In genomic region chr2:157257312-157258252, GRCh38 we compare ENCODE assay signal across 1 cellular context.
TF ChIP-seq lines count a peak whose summit lies in the region.

Gene GALNT5, plus strand, starts transcription at chr2:157257705. Its CDS starts 378 bp downstream, at chr2:157258083.

TF ChIP-seq in K562, 482 proteins besides CTCF, POLR2A, EP300 and RAD21 (continued from another document and continues in another):
- no peak for TF ChIP-seq ATF3 (IDR thresholded peaks at IDR 0.05)
- peak; percentile 19; the same call in 1 of the 2 replicates for TF ChIP-seq ATF3 (CRISPR knock-in tag; conservative IDR thresholded peaks at IDR 0.05)
- peak; percentile 30 for TF ChIP-seq CHD1 (IDR thresholded peaks at IDR 0.05; ENCODE audit: low read length)
- TF ChIP-seq HNRNPLL (IDR thresholded peaks at IDR 0.05; ENCODE audit: low read depth, low read length, poor library complexity, severe bottlenecking), result peak; percentile 37
- no peak for TF ChIP-seq ZNF76 (CRISPR knock-in tag; IDR thresholded peaks at IDR 0.05; ENCODE audit: borderline replicate concordance)
- TF ChIP-seq PCBP2 (IDR thresholded peaks at IDR 0.05; ENCODE audit: low read depth, low read length, poor library complexity, severe bottlenecking), result no peak
- TF ChIP-seq SMARCE1 (IDR thresholded peaks at IDR 0.05), result peak; percentile 60
- TF ChIP-seq RFX7 (CRISPR knock-in tag; IDR thresholded peaks at IDR 0.05), result no peak
- TF ChIP-seq FOXK1 (CRISPR knock-in tag; IDR thresholded peaks at IDR 0.05; ENCODE audit: borderline replicate concordance), result peak; percentile 88; the same call in 1 of the 2 replicates
- peak; percentile 40; the same call in 1 of the 2 replicates for TF ChIP-seq ETV1 (tag; conservative IDR thresholded peaks at IDR 0.05; ENCODE audit: low read depth)
- no peak for TF ChIP-seq CREB1 (IDR thresholded peaks at IDR 0.05)
- peak; percentile 46; the same call in 1 of the 2 replicates for TF ChIP-seq CREB1 (CRISPR knock-in tag; IDR thresholded peaks at IDR 0.05)
- TF ChIP-seq OTX1 (CRISPR knock-in tag; IDR thresholded peaks at IDR 0.05), result no peak
- TF ChIP-seq GTF2E2 (tag; IDR thresholded peaks at IDR 0.05), result peak; percentile 61; the same call in 1 of the 2 replicates
- no peak for TF ChIP-seq DNMT1 (IDR thresholded peaks at IDR 0.05)
- TF ChIP-seq REST (CRISPR knock-in tag; IDR thresholded peaks at IDR 0.05; ENCODE audit: low read depth), result peak; percentile 15; the same call in 1 of the 2 replicates
- no peak for TF ChIP-seq LCOR (CRISPR knock-in tag; IDR thresholded peaks at IDR 0.05)
- no peak for TF ChIP-seq SAFB (IDR thresholded peaks at IDR 0.05; ENCODE audit: borderline replicate concordance, low read depth, low read length)
- TF ChIP-seq DACH1 (IDR thresholded peaks at IDR 0.05; ENCODE audit: partially characterized antibody), result no peak
- TF ChIP-seq EWSR1 (IDR thresholded peaks at IDR 0.05; ENCODE audit: borderline replicate concordance, low read depth, partially characterized antibody), result no peak
- TF ChIP-seq NFATC3 (IDR thresholded peaks at IDR 0.05), result 0 out of 2 replicates have a peak, but pooled peaks have one; percentile 27
- peak; percentile 44; the same call in 1 of the 2 replicates for TF ChIP-seq PKNOX1 (IDR thresholded peaks at IDR 0.05)
- TF ChIP-seq SIN3A (IDR thresholded peaks at IDR 0.05; ENCODE audit: borderline replicate concordance in 2 of 2, control insufficient read depth in 1 of 2, low read depth in 2 of 2, low read length in 2 of 2), result peak in 1 of 2 experiments; percentile 19; a peak in 1 of 4 replicates
- TF ChIP-seq ZFP30 (CRISPR knock-in tag; IDR thresholded peaks at IDR 0.05; ENCODE audit: borderline replicate concordance), result no peak
- TF ChIP-seq L3MBTL2 (IDR thresholded peaks at IDR 0.05), result peak; percentile 55
- TF ChIP-seq KDM5B (IDR thresholded peaks at IDR 0.05; ENCODE audit: insufficient replicate concordance, low read depth, low read length), result peak; percentile 79
- TF ChIP-seq GTF2B (IDR thresholded peaks at IDR 0.05; ENCODE audit: extremely low read depth, insufficient read length), result peak; percentile 69
- TF ChIP-seq NCOA2 (IDR thresholded peaks at IDR 0.05; ENCODE audit: partially characterized antibody in 2 of 2), result no peak
- no peak for TF ChIP-seq MYBL2 (IDR thresholded peaks at IDR 0.05; ENCODE audit: low read depth)
- no peak for TF ChIP-seq MYBL2 (CRISPR knock-in tag; IDR thresholded peaks at IDR 0.05; ENCODE audit: borderline replicate concordance)
- TF ChIP-seq MTA1 (IDR thresholded peaks at IDR 0.05; ENCODE audit: borderline replicate concordance), result no peak; the same call in 1 of the 2 replicates
- TF ChIP-seq HCFC1 (IDR thresholded peaks at IDR 0.05; ENCODE audit: low read depth, low read length), result no peak
- peak; percentile 73 for TF ChIP-seq RBFOX2 (IDR thresholded peaks at IDR 0.05; ENCODE audit: low read depth, low read length)
- no peak for TF ChIP-seq XRCC4 (IDR thresholded peaks at IDR 0.05; ENCODE audit: extremely low read depth, insufficient read depth, insufficient read length)
- TF ChIP-seq CTBP1 (IDR thresholded peaks at IDR 0.05; ENCODE audit: borderline replicate concordance), result peak; percentile 69
- peak; percentile 45 for TF ChIP-seq MEIS2 (IDR thresholded peaks at IDR 0.05; ENCODE audit: partially characterized antibody)
- no peak for TF ChIP-seq GATA2 (CRISPR knock-in tag; IDR thresholded peaks at IDR 0.05)
- 0 out of 2 replicates have a peak, but pooled peaks have one; percentile 55 for TF ChIP-seq ZBTB40 (IDR thresholded peaks at IDR 0.05)
- TF ChIP-seq ZBTB40 (CRISPR knock-in tag; IDR thresholded peaks at IDR 0.05), result no peak
- TF ChIP-seq CBX3 (IDR thresholded peaks at IDR 0.05; ENCODE audit: borderline replicate concordance in 1 of 2, low read length in 2 of 2), result peak in 1 of 2 experiments; percentile 13; a peak in 1 of 3 replicates
- TF ChIP-seq POU5F1 (IDR thresholded peaks at IDR 0.05; ENCODE audit: borderline replicate concordance, low read depth, low read length, partially characterized antibody), result no peak
- TF ChIP-seq SMAD3 (CRISPR knock-in tag; conservative IDR thresholded peaks at IDR 0.05), result no peak
- TF ChIP-seq ZBTB12 (CRISPR knock-in tag; IDR thresholded peaks at IDR 0.05), result no peak
- TF ChIP-seq MLX (CRISPR knock-in tag; conservative IDR thresholded peaks at IDR 0.05), result 0 out of 4 replicates have a peak, but pooled peaks of 1 of the 2 experiments have one; percentile 15
- no peak for TF ChIP-seq CHCHD3 (CRISPR knock-in tag; IDR thresholded peaks at IDR 0.05)
- no peak for TF ChIP-seq ZNF3 (CRISPR knock-in tag; IDR thresholded peaks at IDR 0.05)
- TF ChIP-seq ZBTB26 (CRISPR knock-in tag; IDR thresholded peaks at IDR 0.05), result no peak
- 0 out of 2 replicates have a peak, but pooled peaks have one; percentile 42 for TF ChIP-seq TRIM28 (IDR thresholded peaks at IDR 0.05)
